In genomic region chr2:147223553-147223952, GRCh38 we compare ENCODE assay signal across 30 cellular contexts.
A peak's percentile ranks its signal among the peaks of the same experiment; 100 is the strongest.
DNase-seq lines count a peak whose midpoint lies in the region; ATAC-seq, FAIRE-seq and TF ChIP-seq lines count a peak whose summit lies in the region.
"Had no signal": no experiment of that assay in that cellular context is flagged by ENCODE, and none has a peak within 500 bp of the region (broad histone marks: within the 10 kb centered on the region; RNA-seq: fewer than 3 reads in every experiment).

No MANE protein-coding gene starts in this region.

- H3K4me3 ChIP-seq in GM12878 (no peak overlapping the region), body of pancreas (no peak overlapping the region)
- H3K4me3 ChIP-seq: cardiac muscle cell, coronary artery, left ventricle myocardium inferior, pancreas, right atrium auricular region, SJCRH30 had no signal

- intact Hi-C loops in GM12878 (cut with micrococcal nuclease; ENCODE audit: unreplicated experiment): no loop called here
- intact Hi-C loops in body of pancreas (cut with DNase I): no loop called here

- TF ChIP-seq RAD21 in GM12878 (IDR thresholded peaks at IDR 0.05; ENCODE audit: insufficient read depth, low read depth, low read length): no peak

- no peak for FAIRE-seq in GM12878 (lab: Jason Lieb, UNC)
- FAIRE-seq: keratinocyte, pancreas, small intestine had no signal

- DNase-seq in NCI-H1417 (lab: John Stamatoyannopoulos, UW) (peak in 2 of 3 experiments; percentile 38 to 88), NCI-H345 treated with DMSO at 0.1 percent for 48 hours (lab: John Stamatoyannopoulos, UW; ENCODE audit: unreplicated experiment) (peak; percentile 88), GM12878 (ENCODE audit: low read depth, low spot score) (no peak), SHP77 (lab: John Stamatoyannopoulos, UW) (no peak), body of pancreas (no peak)
- DNase-seq: activated B cell treated with CpG ODN at 0.5 μM for 24 hours; activated CD4-positive, alpha-beta T cell treated with anti-CD3 and anti-CD28 coated beads, Interleukin-2, amount 10 ng/mL, durations not matched to agents 7 days and 5 days; activated gamma-delta T cell; activated naive CD8-positive, alpha-beta T cell treated with anti-CD3 and anti-CD28 coated beads, Interleukin-2, amount 10 ng/mL, durations not matched to agents 7 days and 5 days; activated T-cell treated with anti-CD3 and anti-CD28 coated beads, Interleukin-2, amount 50 U/mL, for 24 hours; aorta; BE2C; effector memory CD4-positive, alpha-beta T cell; Karpas-422; left ventricle myocardium inferior; NCI-H2171; NCI-H526; pancreas; SJCRH30; small intestine; stimulated activated naive CD4-positive, alpha-beta T cell; T-cell had no signal

- no peak for TF ChIP-seq CTCF in GM12878 (IDR thresholded peaks at IDR 0.05 in 2 of 3, conservative IDR thresholded peaks at IDR 0.05 in 1 of 3; ENCODE audit: control insufficient read depth in 2 of 3, extremely low read depth in 1 of 3, insufficient read depth in 1 of 3, low read depth in 3 of 3, low read length in 3 of 3)
- no peak for TF ChIP-seq CTCF in body of pancreas (IDR thresholded peaks at IDR 0.05)

- ATAC-seq in GM18907 (IDR thresholded peaks at IDR 0.05; ENCODE audit: unreplicated experiment) (peak; percentile 9), GM12878 (no peak), GM18873 (IDR thresholded peaks at IDR 0.05; ENCODE audit: low FRiP score, unreplicated experiment) (no peak), HG02870 (IDR thresholded peaks at IDR 0.05; ENCODE audit: unreplicated experiment) (no peak), body of pancreas (no peak)
- ATAC-seq: HCT116, pancreas, T-cell had no signal

- no peaks in the 10 kb centered on the region for H3K79me2 ChIP-seq in GM12878 (ENCODE audit: control insufficient read depth, insufficient read depth, low read length)

- H3K9ac ChIP-seq in GM12878 (ENCODE audit: control insufficient read depth, insufficient read depth, low read length): no peak overlapping the region

- H3K27ac ChIP-seq in GM12878 (ENCODE audit: control insufficient read depth, insufficient read depth) (no peak overlapping the region), body of pancreas (no peak overlapping the region)
- H3K27ac ChIP-seq: cardiac muscle cell, coronary artery, left ventricle myocardium inferior, pancreas, right atrium auricular region, SJCRH30 had no signal

- SMC1A ChIA-PET in GM12878 (lab: Charles Lee; ENCODE audit: uncharacterized antibody, unreplicated experiment): interaction anchor here (1.0 to 1.8 kb wide), 5 partner anchors 9 to 711 kb away, joined by 3 to 4 read pairs (median 3); no protein-coding TSS in a partner anchor

- H3K4me1 ChIP-seq in GM12878 (ENCODE audit: control insufficient read depth, insufficient read depth, low read length): peaks cover 6% of the 10 kb centered on the region; the same call in 1 of the 2 replicates
- no peaks in the 10 kb centered on the region for H3K4me1 ChIP-seq in body of pancreas
- H3K4me1 ChIP-seq: BE2C, left ventricle myocardium inferior, pancreas, right atrium auricular region had no signal

- TF ChIP-seq POLR2A in GM12878 (IDR thresholded peaks at IDR 0.05; ENCODE audit: low read depth, low read length) (no peak), body of pancreas (IDR thresholded peaks at IDR 0.05) (no peak)

- no peaks in the 10 kb centered on the region; a peak in 1 of 4 replicates for H3K36me3 ChIP-seq in GM12878 (ENCODE audit: control insufficient read depth in 2 of 2, insufficient read depth in 2 of 2, low read length in 1 of 2)
- H3K36me3 ChIP-seq in body of pancreas (replicated peaks in 1 of 2; ENCODE audit: insufficient read depth in 1 of 2, low read depth in 2 of 2): no peaks in the 10 kb centered on the region
- H3K36me3 ChIP-seq: BE2C, cardiac muscle cell, left ventricle myocardium inferior, pancreas, right atrium auricular region, SJCRH30 had no signal

- no peaks in the 10 kb centered on the region for H4K20me1 ChIP-seq in GM12878 (ENCODE audit: control insufficient read depth, insufficient read depth)

- 91% methylated on average over 2 of the region's 2 CpGs for WGBS in GM12878 (ENCODE audit: insufficient coverage, insufficient replicate concordance, low lambda C conversion rate, missing lambda C conversion rate)
- whole genome bisulfite sequencing in body of pancreas, 2 donors: 90% methylated on average over 2 of the region's 2 CpGs

- RAD21 ChIA-PET in GM12878 (lab: Charles Lee; ENCODE audit: unreplicated experiment): interaction anchor here (1.0 to 1.5 kb wide), 3 partner anchors 9 to 42 kb away, joined by 3 to 5 read pairs (median 5); no protein-coding TSS in a partner anchor

- H2AFZ ChIP-seq in GM12878 (ENCODE audit: control insufficient read depth, low read depth, low read length): no peak overlapping the region; the same call in 1 of the 2 replicates

- in situ Hi-C loops in GM12878 (cut with MboI): no loop called here

- CTCF ChIA-PET in GM12878 (lab: Yijun Ruan, JAX): interaction anchor here (0.6 to 0.9 kb wide), 4 partner anchors 40 to 664 kb away, joined by 3 to 4 read pairs (median 3); no protein-coding TSS in a partner anchor

- POLR2A ChIA-PET in GM12878 (lab: Charles Lee): no interaction called here

- H3K4me2 ChIP-seq in GM12878 (ENCODE audit: control insufficient read depth, insufficient read depth): no peak overlapping the region

- H3K27me3 ChIP-seq in GM12878 (replicated peaks in 1 of 2; ENCODE audit: control insufficient read depth in 2 of 2, insufficient read depth in 2 of 2, low read length in 1 of 2): no peaks in the 10 kb centered on the region
- no peaks in the 10 kb centered on the region for H3K27me3 ChIP-seq in body of pancreas
- H3K27me3 ChIP-seq: BE2C, cardiac muscle cell, pancreas, right atrium auricular region, SJCRH30 had no signal

- H3K9me3 ChIP-seq in GM12878 (replicated peaks; ENCODE audit: control insufficient read depth, insufficient read depth, low read length) (peaks cover 4% of the 10 kb centered on the region; the same call in 2 of the 3 replicates), body of pancreas (no peaks in the 10 kb centered on the region)
- H3K9me3 ChIP-seq: BE2C, right atrium auricular region, SJCRH30 had no signal

- no TSS peak for BruUV-seq in GM12878 (replicated peaks; lab: Mats Ljungman, UMichigan)

- TF ChIP-seq EP300 in GM12878 (IDR thresholded peaks at IDR 0.05; ENCODE audit: borderline replicate concordance in 1 of 2, control insufficient read depth in 1 of 2, low read depth in 2 of 2, low read length in 2 of 2): no peak

TF ChIP-seq in GM12878, 131 proteins besides CTCF, POLR2A, EP300 and RAD21:
- TF ChIP-seq MYC (IDR thresholded peaks at IDR 0.05; ENCODE audit: insufficient read depth, insufficient read length, insufficient replicate concordance, low read length, severe bottlenecking): no peak
- TF ChIP-seq JUNB (IDR thresholded peaks at IDR 0.05): 0 out of 2 replicates have a peak, but pooled peaks have one; percentile 2
- TF ChIP-seq CHD4 (IDR thresholded peaks at IDR 0.05): no peak

Comparison
In these comparisons a context has a peak if more than half of its experiments do, and no peak if none do; other contexts are left out.
1. DNase-seq: peak in NCI-H1417 (2 of 3) and NCI-H345 treated with DMSO at 0.1 percent for 48 hours (single experiment); none in GM12878 (single experiment), SHP77 (0 of 2) and body of pancreas (0 of 4).